In genomic region chr19:4066682-4067395, GRCh38 we compare ENCODE assay signal across 8 cellular contexts. TPM values are rescaled to one million over a fixed set of nuclear protein-coding genes. Genes with fewer than 3 reads are reported as not detected.
DNase-seq lines count a peak whose midpoint lies in the region; ATAC-seq and TF ChIP-seq lines count a peak whose summit lies in the region.

ZBTB7A (minus strand) TSS chr19:4066899; CDS start chr19:4055232, 11,667 bp downstream.

- H3K4me1 Mint-ChIP-seq in CD14-positive monocyte, result peaks cover 41% of the 10 kb centered on the region
- peaks cover 38% of the 10 kb centered on the region for H3K4me1 Mint-ChIP-seq in activated T-cell treated with anti-CD3 and anti-CD28 coated beads, Interleukin-2, amount 50 U/mL, for 4 hours (ENCODE audit: low read depth)

- H3K4me3 ChIP-seq in PC-3 (ENCODE audit: low read length), result peak within 1 kb of the TSS; percentile 76
- peak within 1 kb of the TSS; percentile 71 to 80 for H3K4me3 ChIP-seq in mucosa of rectum (ENCODE audit: low read length in 2 of 2)

- CTCF ChIA-PET in PC-3 (lab: Charles Lee), result interaction anchor here (0.6 kb wide), 1 partner anchor 1506 kb away, joined by 5 read pairs; no protein-coding TSS in a partner anchor

- peak within 1 kb of the TSS; percentile 85 to 87 for H3K4me3 Mint-ChIP-seq in CD14-positive monocyte
- H3K4me3 Mint-ChIP-seq in activated T-cell treated with anti-CD3 and anti-CD28 coated beads, Interleukin-2, amount 50 U/mL, for 4 hours, result peak within 1 kb of the TSS; percentile 84

- H3K79me2 ChIP-seq in PC-3 (ENCODE audit: low read length), result peaks cover 33% of the 10 kb centered on the region

- POLR2A ChIA-PET in PC-3 (lab: Charles Lee; ENCODE audit: unreplicated experiment), result interaction anchor here (0.6 to 0.7 kb wide), 2 partner anchors 14 to 906 kb away, joined by 4 to 16 read pairs; no protein-coding TSS in a partner anchor

- H2AFZ ChIP-seq in PC-3 (ENCODE audit: low read length), result peak within 1 kb of the TSS; percentile 76; the same call in 1 of the 2 replicates

- H3K27ac ChIP-seq in PC-3 (ENCODE audit: low read length) (no peak within 1 kb of the TSS), mucosa of rectum (ENCODE audit: low read depth in 2 of 2, low read length in 2 of 2) (peak within 1 kb of the TSS; percentile 97)

- no peaks in the 10 kb centered on the region for H3K9me3 Mint-ChIP-seq in CD14-positive monocyte
- H3K9me3 Mint-ChIP-seq in activated T-cell treated with anti-CD3 and anti-CD28 coated beads, Interleukin-2, amount 50 U/mL, for 4 hours, result no peaks in the 10 kb centered on the region

- peaks cover 0 to 2% (median 0%) of the 10 kb centered on the region in 3 donors for H3K27me3 Mint-ChIP-seq in CD14-positive monocyte (ENCODE audit: low read depth in 3 of 3)
- H3K27me3 Mint-ChIP-seq in activated T-cell treated with anti-CD3 and anti-CD28 coated beads, Interleukin-2, amount 50 U/mL, for 4 hours (ENCODE audit: low read depth), result no peaks in the 10 kb centered on the region

- H3K9me3 ChIP-seq in PC-3 (ENCODE audit: low read length) (no peaks in the 10 kb centered on the region), mucosa of rectum (ENCODE audit: control insufficient read depth in 2 of 2, low read length in 2 of 2) (no peaks in the 10 kb centered on the region)

- BruUV-seq in PC-3 (replicated peaks; lab: Mats Ljungman, UMichigan), result no TSS peak

- TF ChIP-seq CTCF in CD14-positive monocyte (IDR thresholded peaks at IDR 0.05) (no peak), PC-3 (conservative IDR thresholded peaks at IDR 0.05; ENCODE audit: low read depth, low read length) (no peak)

- no peaks in the 10 kb centered on the region for H3F3A ChIP-seq in PC-3 (ENCODE audit: low read length, unreplicated experiment)

- TF ChIP-seq POLR2A in erythroblast (IDR thresholded peaks at IDR 0.05; ENCODE audit: low read length), result no peak

- peak within 1 kb of the TSS; percentile 55; the same call in 1 of the 2 replicates for H3K9ac ChIP-seq in PC-3 (ENCODE audit: low read length)
- H3K9ac ChIP-seq in mucosa of rectum (ENCODE audit: low read depth in 1 of 2, low read length in 2 of 2), result peak within 1 kb of the TSS; percentile 75 to 87

- H3K27me3 ChIP-seq in PC-3 (ENCODE audit: low read length) (no peaks in the 10 kb centered on the region), mucosa of rectum (ENCODE audit: control insufficient read depth in 2 of 2, insufficient read depth in 2 of 2, low read length in 2 of 2) (no peaks in the 10 kb centered on the region)

- peak within 1 kb of the TSS; percentile 75 to 94 (median 85) for H3K27ac Mint-ChIP-seq in CD14-positive monocyte

- ATAC-seq in PC-3 (peak; percentile 25), GM21529 (IDR thresholded peaks at IDR 0.05; ENCODE audit: unreplicated experiment) (no peak)
- peak; percentile 27 to 33 for ATAC-seq in activated T-cell treated with anti-CD3 and anti-CD28 coated beads, Interleukin-2, amount 50 U/mL, for 4 hours

- H3K4me2 ChIP-seq in PC-3 (ENCODE audit: low read length), result peak within 1 kb of the TSS; percentile 82

- H3K36me3 Mint-ChIP-seq in CD14-positive monocyte, result peaks cover 10 to 15% of the 10 kb centered on the region in 2 donors
- H3K36me3 Mint-ChIP-seq in activated T-cell treated with anti-CD3 and anti-CD28 coated beads, Interleukin-2, amount 50 U/mL, for 4 hours (ENCODE audit: insufficient read depth), result peaks cover 3% of the 10 kb centered on the region

- H3K9me2 ChIP-seq in PC-3 (replicated peaks; ENCODE audit: low read length), result no peaks in the 10 kb centered on the region

- peaks cover 17% of the 10 kb centered on the region for H3K4me1 ChIP-seq in PC-3 (ENCODE audit: insufficient read depth, low read length)
- peaks cover 32% of the 10 kb centered on the region in 2 donors for H3K4me1 ChIP-seq in mucosa of rectum (ENCODE audit: control insufficient read depth in 2 of 2, insufficient read depth in 2 of 2, low read length in 2 of 2)

- peaks cover 14% of the 10 kb centered on the region; the same call in 1 of the 2 replicates for H4K20me1 ChIP-seq in PC-3 (ENCODE audit: low read length)

- intact Hi-C loops in CD14-positive monocyte (cut with micrococcal nuclease), result loop anchor here (2.0 to 5.0 kb wide), 4 partner anchors 14 to 80 kb away; partner anchors contain the start of genes EEF2 (in 1 of the 2) and MAP2K2 (in 1 of the 2)
- intact Hi-C loops in PC-3 (cut with micrococcal nuclease), result no loop called here

- no peaks in the 10 kb centered on the region for H3K36me3 ChIP-seq in PC-3 (ENCODE audit: low read depth, low read length)
- peaks cover 0 to 3% of the 10 kb centered on the region in 2 donors for H3K36me3 ChIP-seq in mucosa of rectum (ENCODE audit: control insufficient read depth in 2 of 2, insufficient read depth in 2 of 2, low read length in 2 of 2)

- DNase-seq in CD14-positive monocyte (ENCODE audit: low spot score), result peak; percentile 85
- DNase-seq in HUDEP-2 (lab: John Stamatoyannopoulos, UW; ENCODE audit: unreplicated experiment in 76 of 76), result peak; percentile 77 to 99 (median 98)
- DNase-seq in PC-3, result peak; percentile 53
- DNase-seq in activated T-cell treated with anti-CD3 and anti-CD28 coated beads, Interleukin-2, amount 50 U/mL, for 4 hours, result peak; percentile 71
- peak; percentile 97 to 98 for DNase-seq in erythroblast (lab: John Stamatoyannopoulos, UW)
- DNase-seq in stimulated activated naive CD4-positive, alpha-beta T cell treated with Interleukin-2 at 50 U/mL for 16 hours (lab: John Stamatoyannopoulos, UW), result peak; percentile 75

RNA-seq across cellular contexts. Expression of gene ZBTB7A, which starts in this region (rescaled TPM):
- 10 to 100 TPM; 18.0 to 20.2 TPM for polyA plus RNA-seq in CD14-positive monocyte
- 16.7 and 40.2 TPM in 2 replicates for total RNA-seq in PC-3 (2014; rRNA removed)
- total RNA-seq in activated T-cell treated with anti-CD3 and anti-CD28 coated beads, Interleukin-2, amount 50 U/mL, for 4 hours, result 10 to 100 TPM; 46.6 to 49.6 (median 47.4) TPM
